ENCODE assay signal across 8 cellular contexts in genomic region chr6:34248727-34249468, GRCh38. TPM values are rescaled to one million over a fixed set of nuclear protein-coding genes. Genes with fewer than 3 reads are reported as not detected.
A peak's percentile ranks its signal among the peaks of the same experiment; 100 is the strongest.
DNase-seq lines count a peak whose midpoint lies in the region; ATAC-seq and TF ChIP-seq lines count a peak whose summit lies in the region.

SMIM29 (minus strand) TSS chr6:34249006; CDS start chr6:34247791, 1,215 bp downstream.

- no peaks in the 10 kb centered on the region for H3K9me2 ChIP-seq in PC-9 (ENCODE audit: insufficient read depth)

- TF ChIP-seq POLR2A in erythroblast (IDR thresholded peaks at IDR 0.05; ENCODE audit: low read length): peak; percentile 66

- CTCF ChIA-PET in PC-9 (lab: Charles Lee): interaction anchor here (0.6 to 1.9 kb wide), 6 partner anchors 53 to 360 kb away, joined by 3 to 29 read pairs (median 5); no protein-coding TSS in a partner anchor

- ATAC-seq in GM21619 (IDR thresholded peaks at IDR 0.05; ENCODE audit: unreplicated experiment): peak; percentile 65

- H3K4me3 ChIP-seq in PC-9: peak within 1 kb of the TSS; percentile 88
- H3K4me3 ChIP-seq in muscle layer of colon (ENCODE audit: low read depth in 1 of 2, low read length in 2 of 2): peak within 1 kb of the TSS; percentile 76 to 77

- no peaks in the 10 kb centered on the region for H3K27me3 ChIP-seq in PC-9 (ENCODE audit: insufficient read depth, low read depth)
- no peaks in the 10 kb centered on the region for H3K27me3 ChIP-seq in muscle layer of colon (ENCODE audit: control insufficient read depth in 1 of 2, insufficient read depth in 2 of 2, low read length in 2 of 2)

- POLR2A ChIA-PET in PC-9 (lab: Charles Lee; ENCODE audit: unreplicated experiment): interaction anchor here (0.6 kb wide), 2 partner anchors 25 to 97 kb away, joined by 6 read pairs; no protein-coding TSS in a partner anchor

- peak within 1 kb of the TSS; percentile 98 for H2AFZ ChIP-seq in PC-9

- H3K4me1 ChIP-seq in PC-9 (replicated peaks; ENCODE audit: insufficient read depth) (peaks cover 43% of the 10 kb centered on the region), muscle layer of colon (ENCODE audit: insufficient read depth, low read length) (peaks cover 16% of the 10 kb centered on the region)

- intact Hi-C loops in PC-9 (cut with micrococcal nuclease; ENCODE audit: unreplicated experiment): loop anchor here (1.0 to 10.0 kb wide), 8 partner anchors 84 to 893 kb away; partner anchors contain the start of genes BLTP3A, LEMD2 and TCP11

- peak; percentile 96 for DNase-seq in DMS53 (lab: John Stamatoyannopoulos, UW)
- peak; percentile 92 for DNase-seq in KG1 (lab: John Stamatoyannopoulos, UW)
- DNase-seq in PC-9: peak; percentile 83 to 97
- DNase-seq in activated T-cell treated with anti-CD3 and anti-CD28 coated beads, Interleukin-2, amount 50 U/mL, for 1 hour: peak; percentile 99
- DNase-seq in erythroblast (lab: John Stamatoyannopoulos, UW): peak; percentile 95 to 98
- DNase-seq in stimulated activated CD8-positive, alpha-beta memory T cell treated with anti-CD3 and anti-CD28 coated beads, Interleukin-7, amount 100 ng/mL, for 1 hour (ENCODE audit: low read depth in 2 of 2): peak; percentile 96 to 97

- peaks cover 45% of the 10 kb centered on the region for H3F3A ChIP-seq in PC-9 (ENCODE audit: insufficient read depth, low read depth)

- H3K36me3 ChIP-seq in PC-9 (ENCODE audit: low read depth) (no peaks in the 10 kb centered on the region), muscle layer of colon (ENCODE audit: insufficient read depth, low read length) (no peaks in the 10 kb centered on the region)

- H3K79me2 ChIP-seq in PC-9 (ENCODE audit: low read depth): peaks cover 6% of the 10 kb centered on the region; the same call in 1 of the 2 replicates

- TF ChIP-seq CTCF in PC-9 (conservative IDR thresholded peaks at IDR 0.05): peak; percentile 87

- peaks cover 5% of the 10 kb centered on the region; the same call in 1 of the 2 replicates for H4K20me1 ChIP-seq in PC-9 (ENCODE audit: insufficient read depth)

- H3K9me3 ChIP-seq in PC-9 (ENCODE audit: insufficient read depth, low read depth) (no peaks in the 10 kb centered on the region), muscle layer of colon (ENCODE audit: low read length) (no peaks in the 10 kb centered on the region)

- H3K27ac ChIP-seq in PC-9: peak within 1 kb of the TSS; percentile 83
- peak within 1 kb of the TSS; percentile 94 for H3K27ac ChIP-seq in muscle layer of colon (ENCODE audit: low read depth, low read length)

- peak within 1 kb of the TSS; percentile 75 for H3K9ac ChIP-seq in muscle layer of colon (ENCODE audit: low read length)

- H3K4me2 ChIP-seq in PC-9: peak within 1 kb of the TSS; percentile 95

- no TSS peak for BruUV-seq in PC-9 (replicated peaks; lab: Mats Ljungman, UMichigan)

RNA-seq across cellular contexts. Expression of gene SMIM29, which starts in this region (rescaled TPM):
- total RNA-seq in PC-9 (2021): 32.8 and 35.2 TPM in 2 replicates

Comparison
In these comparisons a context has a peak if more than half of its experiments do, and no peak if none do; other contexts are left out.
1. Peak in every context shown above with its lines: DNase-seq, ATAC-seq, H3K4me3 ChIP-seq and H3K27ac ChIP-seq.